9 cellular contexts compared by ENCODE assay signal in the genomic region with DNA sequence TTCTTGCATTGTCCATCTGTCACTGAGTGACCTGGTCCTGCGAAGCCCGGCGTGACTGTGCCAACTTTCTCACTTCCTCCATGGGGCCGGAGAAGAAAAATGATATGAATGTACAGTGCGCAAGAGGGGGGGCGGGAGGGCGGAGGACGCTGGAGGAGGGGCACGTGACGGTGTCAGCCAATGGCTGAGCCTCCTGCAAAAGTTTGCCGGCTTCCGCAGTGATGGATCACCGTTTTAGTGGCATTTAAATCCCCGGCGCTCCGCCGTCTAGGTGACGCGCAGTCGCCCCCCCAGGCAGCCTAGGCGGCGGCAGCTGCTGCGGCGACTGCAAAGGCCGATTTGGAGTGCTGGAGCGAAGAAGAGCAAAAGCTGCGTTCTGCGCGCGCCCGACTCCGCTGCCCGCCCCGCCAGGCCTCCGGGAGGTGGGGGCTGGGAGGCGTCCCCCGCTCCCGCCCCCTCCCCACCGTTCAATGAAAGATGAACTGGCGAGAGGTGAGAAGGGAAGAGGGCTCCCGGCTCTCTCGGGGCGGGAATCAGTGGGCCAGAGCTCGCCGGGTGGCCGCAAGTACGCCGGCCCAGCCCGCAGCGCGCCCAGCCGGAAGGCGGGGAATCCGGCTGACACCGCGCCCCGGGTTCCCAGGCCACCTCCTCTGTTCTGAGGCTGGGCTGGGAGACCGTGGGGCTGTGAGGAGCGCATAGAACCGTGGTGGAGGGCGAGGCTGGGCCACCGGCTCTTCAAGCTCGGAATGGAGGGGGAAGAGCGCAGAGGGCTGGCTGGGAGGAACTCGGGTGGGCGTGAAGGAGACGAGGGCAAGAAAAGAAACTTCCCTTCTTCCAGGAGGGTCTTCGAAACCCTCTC. TPM values are rescaled to one million over a fixed set of nuclear protein-coding genes. Genes with fewer than 3 reads are reported as not detected.
A peak's percentile ranks its signal among the peaks of the same experiment; 100 is the strongest.
DNase-seq lines count a peak whose midpoint lies in the region; ATAC-seq, FAIRE-seq and TF ChIP-seq lines count a peak whose summit lies in the region.
"Had no signal": no experiment of that assay in that cellular context is flagged by ENCODE, and none has a peak within 500 bp of the region (broad histone marks: within the 10 kb centered on the region; RNA-seq: fewer than 3 reads in every experiment).

A gene (minus strand): TSS at position 104 of the 859 bp plus-strand sequence. CDS start 88 bp downstream, at position 16.

- intact Hi-C loops in endothelial cell of umbilical vein (cut with micrococcal nuclease), result loop anchor here (1.0 to 2.0 kb wide), 7 partner anchors 29 to 1240 kb away; a partner anchor contains a TSS

- no peaks in the 10 kb centered on the region for H3K36me3 ChIP-seq in CD4-positive, CD25-positive, alpha-beta regulatory T cell (ENCODE audit: control insufficient read depth, insufficient read depth, low read length)
- H3K36me3 ChIP-seq in endothelial cell of umbilical vein (ENCODE audit: control insufficient read depth in 2 of 2, extremely low read depth in 1 of 2, insufficient read depth in 2 of 2, low read length in 2 of 2) (peaks cover 0 to 3% of the 10 kb centered on the region in 2 experiments), muscle layer of colon (ENCODE audit: insufficient read depth, low read length) (no peaks in the 10 kb centered on the region)

- H3K9ac ChIP-seq in endothelial cell of umbilical vein (replicated peaks; ENCODE audit: extremely low read depth, insufficient read depth, low read length) (peak within 1 kb of the TSS; percentile 90), muscle layer of colon (ENCODE audit: low read length) (peak within 1 kb of the TSS; percentile 81)

- peak within 1 kb of the TSS; percentile 56 for H2AFZ ChIP-seq in endothelial cell of umbilical vein (ENCODE audit: low read depth, low read length)

- TSS peak; percentile 13 for BruUV-seq in endothelial cell of umbilical vein (replicated peaks; lab: Mats Ljungman, UMichigan)

- FAIRE-seq in endothelial cell of umbilical vein (lab: Jason Lieb, UNC), result peak; percentile 94
- FAIRE-seq: TTC549 had no signal

- peak within 1 kb of the TSS; percentile 50 to 88 (median 57) for H3K27ac Mint-ChIP-seq in CD4-positive, CD25-positive, alpha-beta regulatory T cell
- peak within 1 kb of the TSS; percentile 85 for H3K27ac Mint-ChIP-seq in activated CD8-positive, alpha-beta T cell treated with anti-CD3 and anti-CD28 coated beads, Interleukin-2, amount 10 ng/mL, durations not matched to agents 7 days and 5 days

- peak within 1 kb of the TSS; percentile 76 for H3K4me3 ChIP-seq in CD4-positive, CD25-positive, alpha-beta regulatory T cell (ENCODE audit: low read depth, low read length)
- H3K4me3 ChIP-seq in endothelial cell of umbilical vein (replicated peaks in 1 of 3; ENCODE audit: insufficient read depth in 1 of 3, low read depth in 1 of 3, low read length in 3 of 3), result peak within 1 kb of the TSS; percentile 80 to 92 (median 86)
- peak within 1 kb of the TSS; percentile 73 to 91 for H3K4me3 ChIP-seq in muscle layer of colon (ENCODE audit: low read depth in 1 of 2, low read length in 2 of 2)

- no peaks in the 10 kb centered on the region for H4K20me1 ChIP-seq in endothelial cell of umbilical vein (replicated peaks; ENCODE audit: control insufficient read depth, extremely low read depth, insufficient read depth, low read length)

- peaks cover 19% of the 10 kb centered on the region for H3K36me3 Mint-ChIP-seq in CD4-positive, CD25-positive, alpha-beta regulatory T cell
- H3K36me3 Mint-ChIP-seq in activated CD8-positive, alpha-beta T cell treated with anti-CD3 and anti-CD28 coated beads, Interleukin-2, amount 10 ng/mL, durations not matched to agents 7 days and 5 days (ENCODE audit: low read depth), result peaks cover 1% of the 10 kb centered on the region

- peak in 1 of 2 donors; percentile 10 for TF ChIP-seq CTCF in endothelial cell of umbilical vein (IDR thresholded peaks at IDR 0.05; ENCODE audit: extremely low read depth in 1 of 2, insufficient read depth in 1 of 2, low read depth in 1 of 2, low read length in 2 of 2)

- CTCF ChIA-PET in activated CD8-positive, alpha-beta T cell treated with anti-CD3 and anti-CD28 coated beads, Interleukin-2, amount 10 ng/mL, durations not matched to agents 7 days and 5 days (lab: Charles Lee), result interaction anchor here (1.4 to 1.7 kb wide), 2 partner anchors 9 to 13 kb away, joined by 5 to 6 read pairs; no protein-coding TSS in a partner anchor
- CTCF ChIA-PET in endothelial cell of umbilical vein (lab: Charles Lee), result interaction anchor here (1.0 to 9.6 kb wide), 13 partner anchors 10 to 727 kb away, joined by 3 to 124 read pairs (median 4); a partner anchor contains a TSS

- H3K9me3 ChIP-seq in CD4-positive, CD25-positive, alpha-beta regulatory T cell (ENCODE audit: control insufficient read depth in 2 of 2, low read length in 2 of 2), result no peaks in the 10 kb centered on the region
- no peaks in the 10 kb centered on the region for H3K9me3 ChIP-seq in endothelial cell of umbilical vein (replicated peaks; ENCODE audit: control insufficient read depth, insufficient read depth, low read length)
- no peaks in the 10 kb centered on the region for H3K9me3 ChIP-seq in muscle layer of colon (ENCODE audit: low read length)

- H3K27ac ChIP-seq in CD4-positive, CD25-positive, alpha-beta regulatory T cell (ENCODE audit: insufficient read depth, low read length, poor library complexity, severe bottlenecking), result peak within 1 kb of the TSS; percentile 65
- H3K27ac ChIP-seq in endothelial cell of umbilical vein (ENCODE audit: insufficient read depth, low read depth, low read length), result peak within 1 kb of the TSS; percentile 93
- H3K27ac ChIP-seq in muscle layer of colon (ENCODE audit: low read depth, low read length), result peak within 1 kb of the TSS; percentile 88

- peaks cover 11 to 49% (median 19%) of the 10 kb centered on the region in 4 donors for H3K4me1 Mint-ChIP-seq in CD4-positive, CD25-positive, alpha-beta regulatory T cell
- peaks cover 23% of the 10 kb centered on the region for H3K4me1 Mint-ChIP-seq in activated CD8-positive, alpha-beta T cell treated with anti-CD3 and anti-CD28 coated beads, Interleukin-2, amount 10 ng/mL, durations not matched to agents 7 days and 5 days (ENCODE audit: low read depth)

- POLR2A ChIA-PET in activated CD8-positive, alpha-beta T cell treated with anti-CD3 and anti-CD28 coated beads, Interleukin-2, amount 10 ng/mL, durations not matched to agents 7 days and 5 days (lab: Charles Lee), result interaction anchor here (0.6 to 1.3 kb wide), 2 partner anchors 10 to 492 kb away, joined by 3 to 4 read pairs; no protein-coding TSS in a partner anchor
- POLR2A ChIA-PET in endothelial cell of umbilical vein (lab: Charles Lee), result interaction anchor here (0.6 to 1.2 kb wide), 4 partner anchors 13 to 39 kb away, joined by 3 to 7 read pairs (median 4); no protein-coding TSS in a partner anchor

- no peaks in the 10 kb centered on the region for H3K9me1 ChIP-seq in endothelial cell of umbilical vein (replicated peaks; ENCODE audit: control insufficient read depth, extremely low read depth, insufficient read depth, low read length)

- dilution Hi-C loops in endothelial cell of umbilical vein (cut with MboI; ENCODE audit: extremely low pct_ligation_motif_present, low sequenced_read_pairs), result no loop called here

- DNase-seq in CD4-positive, CD25-positive, alpha-beta regulatory T cell, result peak; percentile 73 to 86 (median 78)
- DNase-seq in NCI-H69 (lab: John Stamatoyannopoulos, UW) (peak; percentile 96), endothelial cell of umbilical vein (ENCODE audit: low read depth, low spot score) (peak; percentile 95)
- peak; percentile 86 for DNase-seq in activated CD8-positive, alpha-beta T cell treated with anti-CD3 and anti-CD28 coated beads, Interleukin-2, amount 10 ng/mL, durations not matched to agents 7 days and 5 days
- DNase-seq in stimulated activated CD8-positive, alpha-beta memory T cell treated with anti-CD3 and anti-CD28 coated beads, Interleukin-7, amount 100 ng/mL, for 48 hours (ENCODE audit: extremely low read depth in 1 of 2, low read depth in 1 of 2), result peak; percentile 52 to 65

- peak; percentile 92 for TF ChIP-seq POLR2A in endothelial cell of umbilical vein (IDR thresholded peaks at IDR 0.05; ENCODE audit: low read depth, low read length)

- peak; percentile 89 to 91 for ATAC-seq in CD4-positive, CD25-positive, alpha-beta regulatory T cell (ENCODE audit: low read depth in 2 of 2)
- ATAC-seq in GM19372 (IDR thresholded peaks at IDR 0.05; ENCODE audit: low read depth, unreplicated experiment), result peak; percentile 84
- peak; percentile 94 for ATAC-seq in HG03457 (IDR thresholded peaks at IDR 0.05; ENCODE audit: unreplicated experiment)
- peak; percentile 93 for ATAC-seq in activated CD8-positive, alpha-beta T cell treated with anti-CD3 and anti-CD28 coated beads, Interleukin-2, amount 10 ng/mL, durations not matched to agents 7 days and 5 days

- H3K4me2 ChIP-seq in endothelial cell of umbilical vein (ENCODE audit: insufficient read depth, low read length), result peak within 1 kb of the TSS; percentile 74

- H3K27me3 Mint-ChIP-seq in CD4-positive, CD25-positive, alpha-beta regulatory T cell, result peaks cover 72% of the 10 kb centered on the region
- H3K27me3 Mint-ChIP-seq in activated CD8-positive, alpha-beta T cell treated with anti-CD3 and anti-CD28 coated beads, Interleukin-2, amount 10 ng/mL, durations not matched to agents 7 days and 5 days (ENCODE audit: low read depth), result peaks cover 77% of the 10 kb centered on the region

- H3K27me3 ChIP-seq in CD4-positive, CD25-positive, alpha-beta regulatory T cell (ENCODE audit: control insufficient read depth, insufficient read depth, low read length), result peaks cover 17% of the 10 kb centered on the region
- no peaks in the 10 kb centered on the region for H3K27me3 ChIP-seq in endothelial cell of umbilical vein (ENCODE audit: control insufficient read depth in 2 of 2, insufficient read depth in 2 of 2, low read length in 2 of 2)
- H3K27me3 ChIP-seq in muscle layer of colon (ENCODE audit: control insufficient read depth in 1 of 2, insufficient read depth in 2 of 2, low read length in 2 of 2), result no peaks in the 10 kb centered on the region

- peaks cover 59% of the 10 kb centered on the region for H3K79me2 ChIP-seq in endothelial cell of umbilical vein (ENCODE audit: control insufficient read depth, insufficient read depth, low read length)

- peaks cover 0 to 2% (median 0%) of the 10 kb centered on the region in 7 donors for H3K9me3 Mint-ChIP-seq in CD4-positive, CD25-positive, alpha-beta regulatory T cell
- H3K9me3 Mint-ChIP-seq in activated CD8-positive, alpha-beta T cell treated with anti-CD3 and anti-CD28 coated beads, Interleukin-2, amount 10 ng/mL, durations not matched to agents 7 days and 5 days (ENCODE audit: insufficient read depth), result no peaks in the 10 kb centered on the region

- peak within 1 kb of the TSS; percentile 94 to 98 (median 94) for H3K4me3 Mint-ChIP-seq in CD4-positive, CD25-positive, alpha-beta regulatory T cell
- H3K4me3 Mint-ChIP-seq in activated CD8-positive, alpha-beta T cell treated with anti-CD3 and anti-CD28 coated beads, Interleukin-2, amount 10 ng/mL, durations not matched to agents 7 days and 5 days, result peak within 1 kb of the TSS; percentile 85

- H3K4me1 ChIP-seq in CD4-positive, CD25-positive, alpha-beta regulatory T cell (ENCODE audit: control insufficient read depth, insufficient read depth, low read length, poor library complexity, severe bottlenecking), result peaks cover 23% of the 10 kb centered on the region
- H3K4me1 ChIP-seq in endothelial cell of umbilical vein (ENCODE audit: control insufficient read depth, extremely low read depth, insufficient read depth, low read length) (peaks cover 48% of the 10 kb centered on the region), muscle layer of colon (ENCODE audit: insufficient read depth, low read length) (peaks cover 31% of the 10 kb centered on the region)

RNA-seq across cellular contexts. Expression of the gene that starts here (rescaled TPM):
- 1.4 TPM for total RNA-seq in CD4-positive, CD25-positive, alpha-beta regulatory T cell
- 1 to 10 TPM in 1 of 4 donors, under 1 TPM in 3; 0.49 to 1.1 (median 0.68) TPM for polyA plus RNA-seq in CD4-positive, CD25-positive, alpha-beta regulatory T cell
- total RNA-seq in activated CD8-positive, alpha-beta T cell treated with anti-CD3 and anti-CD28 coated beads, Interleukin-2, amount 10 ng/mL, durations not matched to agents 7 days and 5 days, result under 1 TPM; 0.89 to 0.92 TPM
- 1.5 and 2.4 TPM in 2 replicates for total RNA-seq in endothelial cell of umbilical vein
- 1.2 and 1.5 TPM in 2 replicates for polyA plus RNA-seq in endothelial cell of umbilical vein
- polyA plus RNA-seq in endothelial cell of umbilical vein (2011; cell fraction: cytosol; rRNA removed), result 0.99 and 1.2 TPM in 2 replicates
- polyA plus RNA-seq in endothelial cell of umbilical vein (2011; cell fraction: nucleus; rRNA removed), result 1.5 and 1.6 TPM in 2 replicates
- polyA plus RNA-seq in endothelial cell of umbilical vein (2012), result 1.4 and 2.3 TPM in 2 replicates
- 0.89 and 1.3 TPM in 2 replicates for polyA minus RNA-seq in endothelial cell of umbilical vein
- polyA minus RNA-seq in endothelial cell of umbilical vein (2011; cell fraction: cytosol; rRNA and poly(A)+ RNA removed), result not detected
- 1.1 and 1.3 TPM in 2 replicates for polyA minus RNA-seq in endothelial cell of umbilical vein (2011; cell fraction: nucleus; rRNA and poly(A)+ RNA removed)

Comparison
In these comparisons a context has a peak if more than half of its experiments do, and no peak if none do; other contexts are left out.
1. Peak in every context shown above with its lines: DNase-seq, ATAC-seq, H3K4me3 ChIP-seq and H3K27ac ChIP-seq.
2. Peak in DNase-seq and ATAC-seq in activated CD8-positive, alpha-beta T cell treated with anti-CD3 and anti-CD28 coated beads, Interleukin-2, amount 10 ng/mL, durations not matched to agents 7 days and 5 days; RNA of the gene not detected or under 1 TPM.